36 cellular contexts compared by ENCODE assay signal in genomic region chr3:179495483-179495882, GRCh38.
"Had no signal": no experiment of that assay in that cellular context is flagged by ENCODE, and none has a peak within 500 bp of the region (broad histone marks: within the 10 kb centered on the region; RNA-seq: fewer than 3 reads in every experiment).

No MANE protein-coding gene starts in this region.

- H3K27me3 Mint-ChIP-seq: activated CD4-positive, alpha-beta memory T cell treated with anti-CD3 and anti-CD28 coated beads for 36 hours; activated CD8-positive, alpha-beta T cell treated with anti-CD3 and anti-CD28 coated beads for 36 hours; activated naive CD8-positive, alpha-beta T cell treated with anti-CD3 and anti-CD28 coated beads for 36 hours had no signal

- H3K4me3 Mint-ChIP-seq: activated B cell treated with CpG ODN at 0.5 μM for 24 hours; activated CD4-positive, alpha-beta memory T cell treated with anti-CD3 and anti-CD28 coated beads for 36 hours; activated CD4-positive, alpha-beta T cell treated with anti-CD3 and anti-CD28 coated beads, Interleukin-2, amount 10 ng/mL, durations not matched to agents 24 days and 14 days; activated CD8-positive, alpha-beta T cell treated with anti-CD3 and anti-CD28 coated beads for 36 hours; activated naive CD4-positive, alpha-beta T cell treated with anti-CD3 and anti-CD28 coated beads for 36 hours; activated naive CD8-positive, alpha-beta T cell treated with anti-CD3 and anti-CD28 coated beads for 36 hours; activated T-cell treated with anti-CD3 and anti-CD28 coated beads, Interleukin-2, amount 50 U/mL, for 4 hours; activated T-cell treated with anti-CD3 and anti-CD28 coated beads, Interleukin-2, amount 50 U/mL, for 72 hours; activated T-helper 1 cell treated with anti-CD3 and anti-CD28 coated beads, Interleukin-12 subunit alpha, Interleukin-12 subunit beta, Interleukin-2, Interleukin-4 antibody, amounts not matched to agents 30 ng/mL and 10 ng/mL and 1 ng/mL, durations not matched to agents 14 hours and 24 hours and 36 hours; activated T-helper 17 cell treated with anti-CD3 and anti-CD28 coated beads, Interleukin-2, amount 50 U/mL, for 72 hours; T-helper 1 cell treated with Interleukin-12 subunit alpha and Interleukin-12 subunit beta and Interleukin-4 antibody, amounts not matched to agents 30 μg/mL and 1 μg/mL, for 36 hours; T-helper 2 cell treated with Interferon-gamma antibody and Interleukin-4, amounts not matched to agents 5 μg/mL and 100 μg/mL, for 36 hours had no signal

- H3K36me3 ChIP-seq: adrenal gland, brain microvascular endothelial cell, breast epithelium had no signal

- H3K27ac ChIP-seq: adrenal gland, body of pancreas, brain microvascular endothelial cell, breast epithelium, VCaP had no signal

- ATAC-seq: activated CD8-positive, alpha-beta T cell treated with anti-CD3 and anti-CD28 coated beads for 36 hours; activated T-cell treated with anti-CD3 and anti-CD28 coated beads, Interleukin-2, amount 50 U/mL, for 4 hours; activated T-cell treated with anti-CD3 and anti-CD28 coated beads, Interleukin-2, amount 50 U/mL, for 72 hours; activated T-helper 17 cell treated with anti-CD3 and anti-CD28 coated beads, Interleukin-2, amount 50 U/mL, for 72 hours; body of pancreas had no signal

- H3K4me3 ChIP-seq: adrenal gland, body of pancreas, breast epithelium had no signal

- FAIRE-seq: astrocyte, TTC549 had no signal

- H3K4me1 ChIP-seq: adrenal gland, body of pancreas, breast epithelium had no signal

- H3K27ac Mint-ChIP-seq: activated B cell treated with CpG ODN at 0.5 μM for 24 hours; activated CD4-positive, alpha-beta memory T cell treated with anti-CD3 and anti-CD28 coated beads for 36 hours; activated CD4-positive, alpha-beta T cell treated with anti-CD3 and anti-CD28 coated beads, Interleukin-2, amount 10 ng/mL, durations not matched to agents 24 days and 14 days; activated CD8-positive, alpha-beta T cell treated with anti-CD3 and anti-CD28 coated beads for 36 hours; activated naive CD4-positive, alpha-beta T cell treated with anti-CD3 and anti-CD28 coated beads for 36 hours; activated naive CD8-positive, alpha-beta T cell treated with anti-CD3 and anti-CD28 coated beads for 36 hours; activated T-cell treated with anti-CD3 and anti-CD28 coated beads, Interleukin-2, amount 50 U/mL, for 72 hours; activated T-helper 1 cell treated with anti-CD3 and anti-CD28 coated beads, Interleukin-12 subunit alpha, Interleukin-12 subunit beta, Interleukin-2, Interleukin-4 antibody, amounts not matched to agents 30 ng/mL and 10 ng/mL and 1 ng/mL, durations not matched to agents 14 hours and 24 hours and 36 hours; activated T-helper 17 cell treated with anti-CD3 and anti-CD28 coated beads, Interleukin-2, amount 50 U/mL, for 72 hours; T-helper 1 cell treated with Interleukin-12 subunit alpha and Interleukin-12 subunit beta and Interleukin-4 antibody, amounts not matched to agents 30 μg/mL and 1 μg/mL, for 36 hours; T-helper 2 cell treated with Interferon-gamma antibody and Interleukin-4, amounts not matched to agents 5 μg/mL and 100 μg/mL, for 36 hours had no signal

- DNase-seq: activated B cell treated with CpG ODN at 0.5 μM for 24 hours; activated CD4-positive, alpha-beta memory T cell treated with anti-CD3 and anti-CD28 coated beads for 36 hours; activated CD4-positive, alpha-beta T cell treated with anti-CD3 and anti-CD28 coated beads for 4 hours; activated CD4-positive, alpha-beta T cell treated with anti-CD3 and anti-CD28 coated beads, Interleukin-2, amount 10 ng/mL, durations not matched to agents 24 days and 14 days; activated CD4-positive, alpha-beta T cell treated with anti-CD3 and anti-CD28 coated beads, Interleukin-2, amount 50 U/mL, for 1 hour; activated CD4-positive, alpha-beta T cell treated with anti-CD3 and anti-CD28 coated beads, Interleukin-2, amount 50 U/mL, for 4 hours; activated CD4-positive, CD25-positive, alpha-beta regulatory T cell treated with anti-CD3 and anti-CD28 coated beads, Interleukin-2, amount 50 U/mL, for 72 hours; activated CD8-positive, alpha-beta memory T cell treated with anti-CD3 and anti-CD28 coated beads, Interleukin-2, amount 50 U/mL, for 4 hours; activated CD8-positive, alpha-beta T cell treated with anti-CD3 and anti-CD28 coated beads for 36 hours; activated effector memory CD4-positive, alpha-beta T cell treated with anti-CD3 and anti-CD28 coated beads, Interleukin-2, amount 50 U/mL, for 16 hours; activated gamma-delta T cell treated with Interleukin-2 at 50 U/mL for 16 hours; activated naive CD4-positive, alpha-beta T cell; activated naive CD4-positive, alpha-beta T cell treated with anti-CD3 and anti-CD28 coated beads for 36 hours; activated naive CD4-positive, alpha-beta T cell treated with anti-CD3 and anti-CD28 coated beads, Interleukin-2, amount 50 U/mL, for 16 hours; activated naive CD8-positive, alpha-beta T cell treated with anti-CD3 and anti-CD28 coated beads for 36 hours; activated T-cell treated with anti-CD3 and anti-CD28 coated beads for 4 hours; activated T-cell treated with anti-CD3 and anti-CD28 coated beads, Interleukin-2, amount 50 U/mL, for 1 hour; activated T-cell treated with anti-CD3 and anti-CD28 coated beads, Interleukin-2, amount 50 U/mL, for 4 hours; activated T-cell treated with anti-CD3 and anti-CD28 coated beads, Interleukin-2, amount 50 U/mL, for 72 hours; adrenal gland; amniotic stem cell; aorta; body of pancreas; brain microvascular endothelial cell; central memory CD4-positive, alpha-beta T cell; T-helper 1 cell; T-helper 2 cell; T-helper 9 cell had no signal

- H3K4me1 Mint-ChIP-seq: activated B cell treated with CpG ODN at 0.5 μM for 24 hours; activated CD4-positive, alpha-beta T cell treated with anti-CD3 and anti-CD28 coated beads, Interleukin-2, amount 10 ng/mL, durations not matched to agents 24 days and 14 days; activated naive CD8-positive, alpha-beta T cell treated with anti-CD3 and anti-CD28 coated beads for 36 hours; activated T-helper 17 cell treated with anti-CD3 and anti-CD28 coated beads, Interleukin-2, amount 50 U/mL, for 72 hours had no signal

- H3K27me3 ChIP-seq: adrenal gland, body of pancreas, brain microvascular endothelial cell, breast epithelium had no signal
